In the genomic region with DNA sequence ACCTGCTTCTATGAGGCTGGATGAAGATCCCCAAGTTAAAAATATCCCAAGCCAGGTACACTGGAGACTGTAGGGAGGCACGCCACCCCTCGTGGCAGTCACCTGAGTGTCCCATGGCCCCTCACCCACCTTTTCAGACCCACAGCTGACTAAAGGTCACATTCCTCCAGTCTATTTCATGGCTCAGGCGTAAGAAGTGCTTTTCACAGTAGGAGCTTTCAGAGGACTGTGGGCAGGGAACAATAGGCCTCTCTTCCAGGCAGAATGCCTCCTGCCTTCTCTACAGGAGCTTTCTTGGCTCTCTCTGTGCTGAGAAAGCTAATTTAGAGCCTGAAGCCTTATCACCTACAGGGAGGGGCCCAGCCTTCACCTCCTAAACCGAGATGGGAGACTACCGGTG, we compare ENCODE assay signal across 19 cellular contexts.
A peak's percentile ranks its signal among the peaks of the same experiment; 100 is the strongest.
DNase-seq lines count a peak whose midpoint lies in the region; TF ChIP-seq lines count a peak whose summit lies in the region.
"Had no signal": no experiment of that assay in that cellular context is flagged by ENCODE, and none has a peak within 500 bp of the region (broad histone marks: within the 10 kb centered on the region; RNA-seq: fewer than 3 reads in every experiment).

No MANE protein-coding gene starts in this region.

- H4K20me1 ChIP-seq in hepatocyte (ENCODE audit: insufficient read depth, poor library complexity, severe bottlenecking) = no peaks in the 10 kb centered on the region
- H4K20me1 ChIP-seq in osteoblast (ENCODE audit: insufficient read depth, low read length) = no peaks in the 10 kb centered on the region

- no peaks in the 10 kb centered on the region for H3K4me1 ChIP-seq in hepatocyte (ENCODE audit: insufficient read depth)
- peaks cover 11% of the 10 kb centered on the region for H3K4me1 ChIP-seq in osteoblast (ENCODE audit: insufficient read depth, low read length)

- H3K4me3 Mint-ChIP-seq in Calu3 (ENCODE audit: low read depth, unreplicated experiment) = no peak overlapping the region
- H3K4me3 Mint-ChIP-seq: activated CD4-positive, alpha-beta T cell treated with anti-CD3 and anti-CD28 coated beads, Interleukin-2, amount 10 ng/mL, durations not matched to agents 24 days and 14 days; CD8-positive, alpha-beta T cell; HFFc6; mesothelial cell of epicardium; nephron had no signal

- H3K36me3 ChIP-seq in hepatocyte (replicated peaks; ENCODE audit: insufficient read depth, low read depth) (no peaks in the 10 kb centered on the region), osteoblast (ENCODE audit: insufficient read depth, low read length) (no peaks in the 10 kb centered on the region)
- H3K36me3 ChIP-seq: thoracic aorta had no signal

- H3K27me3 ChIP-seq in hepatocyte (no peaks in the 10 kb centered on the region), osteoblast (ENCODE audit: insufficient read depth, low read length) (peaks cover 3% of the 10 kb centered on the region)

- peaks cover 10% of the 10 kb centered on the region for H3K4me1 Mint-ChIP-seq in Calu3 (ENCODE audit: low read depth, unreplicated experiment)

- in situ Hi-C loops in SK-MEL-5 (cut with HindIII; ENCODE audit: low pct_unique_long_range_greater_than_20kb, low sequenced_read_pairs) = no loop called here

- peaks cover 66% of the 10 kb centered on the region for H3K36me3 Mint-ChIP-seq in Calu3 (ENCODE audit: insufficient read depth, unreplicated experiment)
- H3K36me3 Mint-ChIP-seq: CD8-positive, alpha-beta T cell had no signal

- CTCF ChIA-PET in Calu3 (lab: Charles Lee) = no interaction called here

- WGBS in hepatocyte (ENCODE audit: low lambda C conversion rate, missing lambda C conversion rate) = 61% methylated on average over 5 of the region's 5 CpGs

- intact Hi-C loops in Calu3 (cut with micrococcal nuclease; ENCODE audit: unreplicated experiment) = no loop called here

- peak overlapping the region; percentile 25 for H3K27ac Mint-ChIP-seq in Calu3 (ENCODE audit: unreplicated experiment)
- H3K27ac Mint-ChIP-seq: activated CD4-positive, alpha-beta T cell treated with anti-CD3 and anti-CD28 coated beads, Interleukin-2, amount 10 ng/mL, durations not matched to agents 24 days and 14 days; HFFc6; mesothelial cell of epicardium had no signal

- H3K27ac ChIP-seq in hepatocyte (peak overlapping the region; percentile 62), osteoblast (ENCODE audit: low read depth, low read length) (no peak overlapping the region)
- H3K27ac ChIP-seq: thoracic aorta had no signal

- H3K9me2 ChIP-seq in hepatocyte (replicated peaks; ENCODE audit: insufficient read depth) = no peaks in the 10 kb centered on the region

- no peak overlapping the region for H3K4me2 ChIP-seq in hepatocyte
- H3K4me2 ChIP-seq in osteoblast (ENCODE audit: insufficient read depth, low read length) = no peak overlapping the region

- no peak for TF ChIP-seq CTCF in Calu3 (IDR thresholded peaks at IDR 0.05; ENCODE audit: unreplicated experiment)
- no peak for TF ChIP-seq CTCF in hepatocyte (IDR thresholded peaks at IDR 0.05; ENCODE audit: poor library complexity)
- TF ChIP-seq CTCF in osteoblast (IDR thresholded peaks at IDR 0.05; ENCODE audit: extremely low read depth, low read depth, low read length) = no peak

- H3K9me3 ChIP-seq in hepatocyte (ENCODE audit: low read depth) (no peaks in the 10 kb centered on the region), osteoblast (ENCODE audit: low read depth, low read length) (no peaks in the 10 kb centered on the region)
- H3K9me3 ChIP-seq: thoracic aorta had no signal

- BruUV-seq in Calu3 (replicated peaks; lab: Mats Ljungman, UMichigan) = no TSS peak

- H2AFZ ChIP-seq in hepatocyte = no peak overlapping the region
- H2AFZ ChIP-seq in osteoblast (ENCODE audit: low read length) = no peak overlapping the region

- H3K79me2 ChIP-seq in hepatocyte = no peaks in the 10 kb centered on the region
- H3K79me2 ChIP-seq in osteoblast (ENCODE audit: insufficient read depth, low read length) = no peaks in the 10 kb centered on the region

- H3K9me3 Mint-ChIP-seq in Calu3 (ENCODE audit: low read depth, unreplicated experiment) = no peaks in the 10 kb centered on the region
- H3K9me3 Mint-ChIP-seq: activated CD4-positive, alpha-beta T cell treated with anti-CD3 and anti-CD28 coated beads, Interleukin-2, amount 10 ng/mL, durations not matched to agents 24 days and 14 days; CD8-positive, alpha-beta T cell; HFFc6; mesothelial cell of epicardium; nephron had no signal

- H3K4me3 ChIP-seq in hepatocyte (no peak overlapping the region), osteoblast (ENCODE audit: insufficient read depth, low read length) (no peak overlapping the region)
- H3K4me3 ChIP-seq: thoracic aorta had no signal

- no peaks in the 10 kb centered on the region for H3K27me3 Mint-ChIP-seq in Calu3 (ENCODE audit: unreplicated experiment)
- H3K27me3 Mint-ChIP-seq: activated CD4-positive, alpha-beta T cell treated with anti-CD3 and anti-CD28 coated beads, Interleukin-2, amount 10 ng/mL, durations not matched to agents 24 days and 14 days had no signal

- DNase-seq in Calu3 = no peak
- peak; percentile 95 for DNase-seq in SK-MEL-5 (ENCODE audit: low read depth, low spot score)
- DNase-seq in hepatocyte (ENCODE audit: low spot score) = peak; percentile 23
- peak; percentile 82 for DNase-seq in pons (ENCODE audit: low spot score)
- no peak for DNase-seq in ureter (ENCODE audit: low spot score)
- no peak for DNase-seq in NK-92 treated with Interleukin-12 subunit alpha and Interleukin-12 subunit beta, amount 100 ng/mL, for 24 hours (lab: John Stamatoyannopoulos, UW)
- DNase-seq in osteoblast (ENCODE audit: insufficient read length, low spot score, missing footprints) = no peak
- no peak for DNase-seq in activated T-cell treated with anti-CD3 and anti-CD28 coated beads, Interleukin-2, amount 50 U/mL, for 48 hours
- DNase-seq: activated CD4-positive, alpha-beta T cell treated with anti-CD3 and anti-CD28 coated beads, Interleukin-2, amount 10 ng/mL, durations not matched to agents 24 days and 14 days; activated gamma-delta T cell treated with Interleukin-2 at 50 U/mL for 16 hours; CD8-positive, alpha-beta T cell; cerebellar nuclear complex; DND-41; HFFc6; KBM-7; NCI-H2029 treated with DMSO at 0.1 percent for 48 hours had no signal

Comparison
In these comparisons a context has a peak if more than half of its experiments do, and no peak if none do; other contexts are left out.
1. DNase-seq: peak in SK-MEL-5 (single experiment), hepatocyte (single experiment) and pons (single experiment); none in Calu3 (single experiment), ureter (single experiment), NK-92 treated with Interleukin-12 subunit alpha and Interleukin-12 subunit beta, amount 100 ng/mL, for 24 hours (single experiment), osteoblast (single experiment) and activated T-cell treated with anti-CD3 and anti-CD28 coated beads, Interleukin-2, amount 50 U/mL, for 48 hours (0 of 2).